Comparison of ENCODE assay signal across 10 cellular contexts in genomic region chr20:36097331-36097730, GRCh38. TPM values are rescaled to one million over a fixed set of nuclear protein-coding genes. Genes with fewer than 3 reads are reported as not detected.
DNase-seq lines count a peak whose midpoint lies in the region; ATAC-seq and TF ChIP-seq lines count a peak whose summit lies in the region.
"Had no signal": no experiment of that assay in that cellular context is flagged by ENCODE, and none has a peak within 500 bp of the region (broad histone marks: within the 10 kb centered on the region; RNA-seq: fewer than 3 reads in every experiment).

No MANE protein-coding gene starts in this region.

- H3K4me3 ChIP-seq in thoracic aorta: no peak overlapping the region

- no peaks in the 10 kb centered on the region for H3K36me3 ChIP-seq in thoracic aorta

- H3K4me3 Mint-ChIP-seq in HFFc6: no peak overlapping the region; the same call in 1 of the 2 replicates
- H3K4me3 Mint-ChIP-seq: T-helper 17 cell had no signal

- H3K4me1 ChIP-seq in thoracic aorta (ENCODE audit: control insufficient read depth in 1 of 2, low read depth in 2 of 2): peaks cover 14 to 37% of the 10 kb centered on the region in 2 donors

- no peaks in the 10 kb centered on the region for H3K9me3 Mint-ChIP-seq in HFFc6

- DNase-seq in HFFc6 (peak; percentile 37), astrocyte of the hippocampus (ENCODE audit: low read depth, low spot score) (peak; percentile 68), iris pigment epithelial cell (ENCODE audit: low read depth) (peak; percentile 71), thoracic aorta (ENCODE audit: low spot score) (no peak), NCI-H187 treated with DMSO at 0.1 percent for 48 hours (lab: John Stamatoyannopoulos, UW) (no peak), kidney tubule cell (ENCODE audit: low spot score) (no peak), T1000 (lab: John Stamatoyannopoulos, UW) (no peak)
- DNase-seq: NK-92 treated with Interleukin-12 subunit alpha and Interleukin-12 subunit beta, amount 100 ng/mL, for 24 hours; stimulated activated CD4-positive, alpha-beta T cell treated with anti-CD3 and anti-CD28 coated beads, Interleukin-4, amount 100 ng/mL, for 4 hours; T-helper 17 cell had no signal

- no peak for TF ChIP-seq CTCF in HFFc6 (IDR thresholded peaks at IDR 0.05)
- TF ChIP-seq CTCF in thoracic aorta (IDR thresholded peaks at IDR 0.05): no peak

- H3K4me1 Mint-ChIP-seq in HFFc6 (ENCODE audit: low read depth): peaks cover 41% of the 10 kb centered on the region

- H3K36me3 Mint-ChIP-seq in HFFc6 (ENCODE audit: low read depth): no peaks in the 10 kb centered on the region

- peak overlapping the region; percentile 38; the same call in 1 of the 2 replicates for H3K27ac Mint-ChIP-seq in HFFc6
- H3K27ac Mint-ChIP-seq: T-helper 17 cell had no signal

- peak overlapping the region; percentile 41 to 64 for H3K27ac ChIP-seq in thoracic aorta

- no peak for ATAC-seq in thoracic aorta (ENCODE audit: insufficient number of reproducible peaks, low FRiP score, low read depth)
- ATAC-seq: T-helper 17 cell had no signal

- peaks cover 19% of the 10 kb centered on the region for H3K27me3 Mint-ChIP-seq in HFFc6 (ENCODE audit: insufficient read depth)

- no peaks in the 10 kb centered on the region for H3K27me3 ChIP-seq in thoracic aorta (replicated peaks; ENCODE audit: insufficient read depth)

- no peaks in the 10 kb centered on the region for H3K9me3 ChIP-seq in thoracic aorta

RNA-seq across cellular contexts. Expression of gene EPB41L1, which starts 57.2 kb away (rescaled TPM):
- 10 to 100 TPM; 41.9 to 51.0 (median 43.4) TPM for total RNA-seq in HFFc6 (2021; fragmentation: NEBNext Ultra II Directional; extraction: Animal tissue kit (Norgen Biotek cat#: 25700))
- total RNA-seq in thoracic aorta: 100 to 1,000 TPM in 1 of 2 donors, 10 to 100 TPM in 1; 81.1 to 102 TPM

Comparison
In these comparisons a context has a peak if more than half of its experiments do, and no peak if none do; other contexts are left out.
1. DNase-seq: peak in HFFc6 (single experiment), astrocyte of the hippocampus (single experiment) and iris pigment epithelial cell (single experiment); none in thoracic aorta (single experiment), NCI-H187 treated with DMSO at 0.1 percent for 48 hours (single experiment), kidney tubule cell (single experiment) and T1000 (single experiment).